In the genomic region with DNA sequence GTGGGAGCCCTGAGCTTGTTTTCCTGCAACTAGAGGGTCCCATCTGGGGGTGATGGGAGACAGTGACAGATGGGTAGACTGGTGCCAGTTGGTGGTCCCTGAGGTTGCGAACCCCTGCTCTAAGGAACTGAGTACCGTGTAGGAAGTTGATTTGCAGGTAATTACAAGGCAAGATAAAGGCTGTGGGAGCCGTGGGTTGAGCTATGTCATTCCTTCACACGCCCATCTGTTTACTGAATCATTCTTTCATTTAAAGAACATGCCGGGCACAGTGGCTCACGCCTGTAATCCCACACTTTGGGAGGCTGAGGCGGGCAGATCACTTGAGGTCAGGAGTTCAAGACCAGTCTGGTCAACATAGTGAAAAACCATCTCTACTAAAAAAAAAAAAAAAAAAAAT, we compare ENCODE assay signal across 1 cellular context.
A peak's percentile ranks its signal among the peaks of the same experiment; 100 is the strongest.
TF ChIP-seq lines count a peak whose summit lies in the region.

No MANE protein-coding gene starts in this region.

TF ChIP-seq in K562, 482 proteins besides CTCF, POLR2A, EP300 and RAD21:
- peak; percentile 68 for TF ChIP-seq ZNF24 (IDR thresholded peaks at IDR 0.05)
